29 cellular contexts compared by ENCODE assay signal in the genomic region with DNA sequence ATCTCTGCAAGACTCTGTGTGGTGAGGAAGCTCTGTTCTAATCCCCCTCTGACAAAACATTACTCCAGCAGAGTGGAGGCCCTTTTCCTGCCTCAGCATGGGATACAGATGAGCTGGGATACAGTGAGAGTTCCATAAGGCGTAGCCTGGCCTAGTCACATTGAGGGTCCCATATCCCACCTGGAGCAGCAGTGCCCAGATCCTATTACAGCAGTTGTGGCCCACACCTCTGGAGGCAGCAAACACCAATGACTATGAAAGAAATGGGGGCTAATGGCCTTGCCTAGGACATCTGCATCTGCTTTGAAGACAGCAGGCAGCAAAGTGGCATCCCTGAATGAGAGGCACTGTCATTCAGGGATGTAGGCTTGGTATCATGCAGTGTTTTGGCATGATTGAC.
"Had no signal": no experiment of that assay in that cellular context is flagged by ENCODE, and none has a peak within 500 bp of the region (broad histone marks: within the 10 kb centered on the region; RNA-seq: fewer than 3 reads in every experiment).

No MANE protein-coding gene starts in this region.

- H3K4me1 Mint-ChIP-seq: memory B cell; naive B cell; stimulated activated memory B cell treated with anti-CD40 and anti-IgM and Interleukin-4, amounts not matched to agents 10 μg/mL and 1 μg/mL and 100 μg/mL, for 72 hours had no signal

- DNase-seq: cerebellar nuclear complex; cortex of kidney; dorsolateral prefrontal cortex; effector CD4-positive, alpha-beta T cell; esophagus squamous epithelium; glutamatergic neuron; heart right ventricle; hypothalamus; kidney; mucosa of descending colon; naive B cell; nucleus accumbens; psoas muscle; right cardiac atrium; sigmoid colon; spleen; stimulated activated CD4-positive, alpha-beta T cell treated with anti-CD3 and anti-CD28 coated beads, Interleukin-4, amount 100 ng/mL, for 4 hours; stimulated activated naive CD8-positive, alpha-beta T cell treated with anti-CD3 and anti-CD28 coated beads, Interleukin-15, Interleukin-2, amounts not matched to agents 100 U/mL and 50 U/mL, for 24 hours; upper lobe of right lung; uterus had no signal

- H3K9ac ChIP-seq: neural progenitor cell had no signal

- H3K4me1 ChIP-seq: esophagus squamous epithelium, heart right ventricle, neural progenitor cell, psoas muscle, spleen, tibial nerve, upper lobe of right lung, uterus had no signal

- ATAC-seq: heart right ventricle; left lobe of liver; mucosa of descending colon; psoas muscle; right cardiac atrium; stimulated activated memory B cell treated with anti-CD40 and anti-IgM and Interleukin-4, amounts not matched to agents 10 μg/mL and 1 μg/mL and 100 μg/mL, for 72 hours; stimulated activated naive CD8-positive, alpha-beta T cell treated with anti-CD3 and anti-CD28 coated beads, Interleukin-15, Interleukin-2, amounts not matched to agents 100 U/mL and 50 U/mL, for 24 hours; upper lobe of right lung had no signal

- H3K4me3 Mint-ChIP-seq: memory B cell; mesothelial cell of epicardium; naive B cell; nephron; neural progenitor cell; stimulated activated memory B cell treated with anti-CD40 and anti-IgM and Interleukin-4, amounts not matched to agents 10 μg/mL and 1 μg/mL and 100 μg/mL, for 72 hours had no signal

- H2AFZ ChIP-seq: neural progenitor cell had no signal

- H3K27ac ChIP-seq: heart right ventricle, neural progenitor cell, psoas muscle, spleen, thoracic aorta, upper lobe of right lung, uterus had no signal

- H3K4me3 ChIP-seq: dorsolateral prefrontal cortex, esophagus squamous epithelium, heart right ventricle, lung, mucosa of descending colon, neural progenitor cell, psoas muscle, sigmoid colon, spleen, thoracic aorta, tibial nerve, upper lobe of right lung, uterus had no signal

- H3K9me3 ChIP-seq: esophagus squamous epithelium, heart right ventricle, mucosa of descending colon, psoas muscle, sigmoid colon, spleen, thoracic aorta, tibial nerve, upper lobe of right lung, uterus had no signal

- H3K27ac Mint-ChIP-seq: memory B cell; neural progenitor cell; stimulated activated memory B cell treated with anti-CD40 and anti-IgM and Interleukin-4, amounts not matched to agents 10 μg/mL and 1 μg/mL and 100 μg/mL, for 72 hours had no signal

- H3K27me3 Mint-ChIP-seq: memory B cell; naive B cell; stimulated activated memory B cell treated with anti-CD40 and anti-IgM and Interleukin-4, amounts not matched to agents 10 μg/mL and 1 μg/mL and 100 μg/mL, for 72 hours had no signal

- H3K9me3 Mint-ChIP-seq: mesothelial cell of epicardium, nephron, neural progenitor cell had no signal

- H3K36me3 Mint-ChIP-seq: memory B cell; mesothelial cell of epicardium; naive B cell; neural progenitor cell; stimulated activated memory B cell treated with anti-CD40 and anti-IgM and Interleukin-4, amounts not matched to agents 10 μg/mL and 1 μg/mL and 100 μg/mL, for 72 hours had no signal

- H3K27me3 ChIP-seq: dorsolateral prefrontal cortex, esophagus squamous epithelium, heart right ventricle, neural progenitor cell, sigmoid colon, spleen, tibial nerve, upper lobe of right lung, uterus had no signal

- H3K4me2 ChIP-seq: neural progenitor cell had no signal

- H3K36me3 ChIP-seq: esophagus squamous epithelium, heart right ventricle, neural progenitor cell, sigmoid colon, spleen, thoracic aorta, tibial nerve, upper lobe of right lung, uterus had no signal
